In genomic region chr14:89190779-89191513, GRCh38 we compare ENCODE assay signal across 13 cellular contexts.
DNase-seq lines count a peak whose midpoint lies in the region; ATAC-seq and TF ChIP-seq lines count a peak whose summit lies in the region.
"Had no signal": no experiment of that assay in that cellular context is flagged by ENCODE, and none has a peak within 500 bp of the region (broad histone marks: within the 10 kb centered on the region; RNA-seq: fewer than 3 reads in every experiment).

No MANE protein-coding gene starts in this region.

- H3K4me3 ChIP-seq in smooth muscle cell (no peak overlapping the region), suprapubic skin (no peak overlapping the region)
- H3K4me3 ChIP-seq: body of pancreas, left lung, Peyer's patch, upper lobe of left lung had no signal

- H3K4me1 ChIP-seq in smooth muscle cell (ENCODE audit: low read depth) (peaks cover 18% of the 10 kb centered on the region), suprapubic skin (peaks cover 26% of the 10 kb centered on the region)
- H3K4me1 ChIP-seq: left lung had no signal

- no peak for TF ChIP-seq EP300 in suprapubic skin (IDR thresholded peaks at IDR 0.05)

- H3K36me3 ChIP-seq in smooth muscle cell (ENCODE audit: low read depth) = no peaks in the 10 kb centered on the region
- peaks cover 4% of the 10 kb centered on the region for H3K36me3 ChIP-seq in suprapubic skin

- H3K27ac ChIP-seq in smooth muscle cell (ENCODE audit: low read depth) (peak overlapping the region; percentile 31), suprapubic skin (no peak overlapping the region)
- H3K27ac ChIP-seq: body of pancreas, left lung, Peyer's patch, upper lobe of left lung had no signal

- H3K4me2 ChIP-seq in smooth muscle cell = no peak overlapping the region

- H3K79me2 ChIP-seq in smooth muscle cell (ENCODE audit: low read depth) = no peaks in the 10 kb centered on the region

- ATAC-seq in HG03097 (IDR thresholded peaks at IDR 0.05; ENCODE audit: low FRiP score, unreplicated experiment) = no peak
- ATAC-seq: activated T-cell treated with anti-CD3 and anti-CD28 coated beads, Interleukin-2, amount 50 U/mL, for 72 hours; body of pancreas; left lung had no signal

- H3K27me3 ChIP-seq in smooth muscle cell (ENCODE audit: low read depth) (no peaks in the 10 kb centered on the region), suprapubic skin (no peaks in the 10 kb centered on the region)
- H3K27me3 ChIP-seq: body of pancreas, left lung, Peyer's patch, upper lobe of left lung had no signal

- no peak overlapping the region for H2AFZ ChIP-seq in smooth muscle cell (ENCODE audit: low read depth)

- DNase-seq in NCI-H82 (lab: John Stamatoyannopoulos, UW) (peak; percentile 32), NCI-H82 treated with DMSO at 0.1 percent for 48 hours (lab: John Stamatoyannopoulos, UW; ENCODE audit: unreplicated experiment) (no peak), NCI-H510A treated with DMSO at 0.1 percent for 48 hours (lab: John Stamatoyannopoulos, UW) (peak; percentile 41), epidermal melanocyte (ENCODE audit: insufficient read length, low spot score) (peak; percentile 79), smooth muscle cell (lab: John Stamatoyannopoulos, UW; ENCODE audit: unreplicated experiment) (no peak), suprapubic skin (ENCODE audit: low spot score in 2 of 2) (no peak)
- no peak for DNase-seq in activated T-cell treated with anti-CD3 and anti-CD28 coated beads, Interleukin-2, amount 50 U/mL, for 1 hour
- DNase-seq: activated T-cell treated with anti-CD3 and anti-CD28 coated beads, Interleukin-2, amount 50 U/mL, for 72 hours; body of pancreas; left lung; Peyer's patch had no signal

- TF ChIP-seq POLR2A in suprapubic skin (IDR thresholded peaks at IDR 0.05) = no peak

- H3K9ac ChIP-seq in smooth muscle cell (ENCODE audit: low read depth) = peak overlapping the region; percentile 12

- H3F3A ChIP-seq in smooth muscle cell (ENCODE audit: low read depth) = peaks cover 14% of the 10 kb centered on the region

- no peak for TF ChIP-seq CTCF in smooth muscle cell (IDR thresholded peaks at IDR 0.05; ENCODE audit: borderline replicate concordance, insufficient read depth, poor library complexity, severe bottlenecking)
- TF ChIP-seq CTCF in suprapubic skin (IDR thresholded peaks at IDR 0.05) = no peak

- WGBS in smooth muscle cell (ENCODE audit: low lambda C conversion rate) = 75% methylated on average over 10 of the region's 10 CpGs
- 85% methylated on average over 10 of the region's 10 CpGs for WGBS in suprapubic skin

- H3K9me3 ChIP-seq in smooth muscle cell (replicated peaks; ENCODE audit: low read depth) (no peaks in the 10 kb centered on the region), suprapubic skin (no peaks in the 10 kb centered on the region)
- H3K9me3 ChIP-seq: body of pancreas, left lung, Peyer's patch, upper lobe of left lung had no signal

- H4K20me1 ChIP-seq in smooth muscle cell (ENCODE audit: low read depth) = peaks cover 7% of the 10 kb centered on the region

Comparison
In these comparisons a context has a peak if more than half of its experiments do, and no peak if none do; other contexts are left out.
1. DNase-seq: peak in NCI-H82 (single experiment), NCI-H510A treated with DMSO at 0.1 percent for 48 hours (single experiment) and epidermal melanocyte (single experiment); none in NCI-H82 treated with DMSO at 0.1 percent for 48 hours (single experiment), smooth muscle cell (single experiment), activated T-cell treated with anti-CD3 and anti-CD28 coated beads, Interleukin-2, amount 50 U/mL, for 1 hour (single experiment) and suprapubic skin (0 of 2).